In genomic region chr17:82316651-82317393, GRCh38 we compare ENCODE assay signal across 15 cellular contexts. TPM values are rescaled to one million over a fixed set of nuclear protein-coding genes. Genes with fewer than 3 reads are reported as not detected.
DNase-seq lines count a peak whose midpoint lies in the region; ATAC-seq and TF ChIP-seq lines count a peak whose summit lies in the region.
"Had no signal": no experiment of that assay in that cellular context is flagged by ENCODE, and none has a peak within 500 bp of the region (broad histone marks: within the 10 kb centered on the region; RNA-seq: fewer than 3 reads in every experiment).

No MANE protein-coding gene starts in this region.

- no peak for TF ChIP-seq EP300 in ovary (IDR thresholded peaks at IDR 0.05)

- no peak for ATAC-seq in HG03342 (IDR thresholded peaks at IDR 0.05; ENCODE audit: unreplicated experiment)

- H3K36me3 ChIP-seq in mucosa of rectum (ENCODE audit: control insufficient read depth in 2 of 2, insufficient read depth in 2 of 2, low read length in 2 of 2) (no peaks in the 10 kb centered on the region), ovary (no peaks in the 10 kb centered on the region)
- H3K36me3 ChIP-seq: ascending aorta, uterus had no signal

- H3K27me3 ChIP-seq in mucosa of rectum (ENCODE audit: control insufficient read depth in 2 of 2, insufficient read depth in 2 of 2, low read length in 2 of 2) (peaks cover 9 to 17% of the 10 kb centered on the region in 2 donors), ovary (no peaks in the 10 kb centered on the region)

- WGBS in ovary, 3 donors, result 77 to 80% (median 77%) methylated on average over 28 to 29 of the region's 29 CpGs

- intact Hi-C loops in ovary (cut with DNase I), result no loop called here

- H3K4me1 ChIP-seq in mucosa of rectum (ENCODE audit: control insufficient read depth in 2 of 2, insufficient read depth in 2 of 2, low read length in 2 of 2) (peaks cover 0 to 2% of the 10 kb centered on the region in 2 donors), ovary (ENCODE audit: insufficient read depth) (peaks cover 3% of the 10 kb centered on the region)
- H3K4me1 ChIP-seq: uterus had no signal

- no peak overlapping the region for H3K9ac ChIP-seq in mucosa of rectum (ENCODE audit: low read depth in 1 of 2, low read length in 2 of 2)

- H3K4me3 ChIP-seq in mucosa of rectum (ENCODE audit: low read length in 2 of 2) (peak overlapping the region; percentile 18 to 27), ovary (no peak overlapping the region)
- H3K4me3 ChIP-seq: uterus had no signal

- peak; percentile 45 to 49 for DNase-seq in stimulated activated CD4-positive, alpha-beta T cell treated with anti-CD3 and anti-CD28 coated beads, Interleukin-2, amount 100 ng/mL, for 24 hours
- no peak for DNase-seq in stimulated activated CD4-positive, alpha-beta T cell treated with anti-CD3 and anti-CD28 coated beads, Interleukin-12 subunit alpha, Interleukin-12 subunit beta, amount 100 ng/mL, for 4 hours
- DNase-seq in activated naive CD4-positive, alpha-beta T cell treated with Interleukin-2 at 50 U/mL for 16 hours, result peak; percentile 23
- DNase-seq in NOMO-1 treated with dmso at 0.1 percent for 144 hours (lab: John Stamatoyannopoulos, UW; ENCODE audit: unreplicated experiment) (no peak), cerebellum (ENCODE audit: low spot score) (no peak), ovary (no peak)
- DNase-seq: NCI-H146, NCI-H510A treated with DMSO at 0.1 percent for 48 hours, uterus had no signal

- TF ChIP-seq CTCF in ovary (IDR thresholded peaks at IDR 0.05), result no peak

- H3K9me3 ChIP-seq in mucosa of rectum (ENCODE audit: control insufficient read depth in 2 of 2, low read length in 2 of 2) (no peaks in the 10 kb centered on the region), ovary (no peaks in the 10 kb centered on the region)
- H3K9me3 ChIP-seq: ascending aorta, neutrophil, uterus had no signal

- H3K27ac ChIP-seq in mucosa of rectum (ENCODE audit: low read depth in 2 of 2, low read length in 2 of 2), result no peak overlapping the region
- no peak overlapping the region for H3K27ac ChIP-seq in ovary
- H3K27ac ChIP-seq: ascending aorta, neutrophil, uterus had no signal

- no peak for TF ChIP-seq POLR2A in ovary (IDR thresholded peaks at IDR 0.05)

RNA-seq across cellular contexts. Expression of gene CD7, which starts 0.6 kb away (rescaled TPM):
- total RNA-seq in cerebellum, result not detected
- total RNA-seq in ovary, result 1 to 10 TPM in 4 of 7 donors, under 1 TPM in 1, not detected in 2; 0.58 to 1.3 (median 1.1) TPM
- under 1 TPM in 1 of 2 donors, not detected in 1; 0.48 TPM for polyA plus RNA-seq in ovary
- total RNA-seq: Daoy had no signal

RNA-seq across cellular contexts. Expression of gene SECTM1, which starts 16.7 kb away (rescaled TPM):
- total RNA-seq in cerebellum (3.4 TPM), ovary (10 to 100 TPM in 1 of 7 donors, 1 to 10 TPM in 6; 3.9 to 20.8 (median 9.1) TPM)
- 1 to 10 TPM; 2.1 to 7.9 TPM for polyA plus RNA-seq in ovary

RNA-seq across cellular contexts. Expression of gene TEX19, which starts 42.2 kb away (rescaled TPM):
- total RNA-seq in cerebellum, result not detected
- not detected for total RNA-seq in ovary
- polyA plus RNA-seq in ovary, result not detected
- total RNA-seq: ascending aorta, Daoy, lower leg skin, uterus had no signal

RNA-seq across cellular contexts. Expression of gene CSNK1D, which starts 43.3 kb away (rescaled TPM):
- total RNA-seq in cerebellum (45.1 TPM), ovary (100 to 1,000 TPM in 5 of 7 donors, 10 to 100 TPM in 2; 46.0 to 160 (median 121) TPM)
- 100 to 1,000 TPM in 1 of 2 donors, 10 to 100 TPM in 1; 81.2 to 134 TPM for polyA plus RNA-seq in ovary

RNA-seq across cellular contexts. Expression of gene UTS2R, which starts 54.7 kb away (rescaled TPM):
- total RNA-seq in cerebellum, result not detected
- not detected for total RNA-seq in ovary
- not detected for polyA plus RNA-seq in ovary
- total RNA-seq: ascending aorta, Daoy, lower leg skin, uterus had no signal

Comparison
In these comparisons a context has a peak if more than half of its experiments do, and no peak if none do; other contexts are left out.
1. DNase-seq: peak in stimulated activated CD4-positive, alpha-beta T cell treated with anti-CD3 and anti-CD28 coated beads, Interleukin-2, amount 100 ng/mL, for 24 hours (2 of 2) and activated naive CD4-positive, alpha-beta T cell treated with Interleukin-2 at 50 U/mL for 16 hours (single experiment); none in stimulated activated CD4-positive, alpha-beta T cell treated with anti-CD3 and anti-CD28 coated beads, Interleukin-12 subunit alpha, Interleukin-12 subunit beta, amount 100 ng/mL, for 4 hours (single experiment), NOMO-1 treated with dmso at 0.1 percent for 144 hours (single experiment), cerebellum (single experiment) and ovary (0 of 5).